17 cellular contexts compared by ENCODE assay signal in the genomic region with DNA sequence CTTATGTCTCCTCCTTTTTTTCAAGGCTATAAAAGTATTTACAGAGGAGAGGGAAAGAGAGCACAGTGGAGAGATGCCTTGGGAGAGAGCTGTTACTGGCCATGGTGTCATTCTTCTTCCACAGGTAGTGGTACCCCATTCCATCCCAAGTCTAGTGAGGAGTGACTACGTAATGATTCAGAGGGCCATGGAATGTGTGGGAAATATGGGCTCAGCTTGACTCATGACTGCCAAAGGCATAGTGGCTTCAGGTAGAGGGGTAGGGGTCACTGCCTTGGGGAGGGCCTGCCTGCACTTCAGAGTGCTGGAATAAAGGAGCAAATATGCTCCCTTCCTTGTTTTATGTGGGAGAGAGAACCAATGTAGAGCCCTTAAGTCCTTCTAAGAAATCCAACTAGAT.
"Had no signal": no experiment of that assay in that cellular context is flagged by ENCODE, and none has a peak within 500 bp of the region (broad histone marks: within the 10 kb centered on the region; RNA-seq: fewer than 3 reads in every experiment).

No MANE protein-coding gene starts in this region.

- H3K4me1 Mint-ChIP-seq: activated B cell treated with CpG ODN at 0.5 μM for 24 hours; stimulated activated naive CD8-positive, alpha-beta T cell treated with anti-CD3 and anti-CD28 coated beads, Interleukin-15, amount 100 ng/mL, for 72 hours had no signal

- H3K4me3 ChIP-seq: cardiac muscle cell, dorsolateral prefrontal cortex, psoas muscle, upper lobe of right lung had no signal

- DNase-seq: activated B cell treated with CpG ODN at 0.5 μM for 24 hours; activated CD4-positive, alpha-beta T cell treated with anti-CD3 and anti-CD28 coated beads for 48 hours; activated CD8-positive, alpha-beta T cell treated with anti-CD3 and anti-CD28 coated beads for 36 hours; activated effector memory CD4-positive, alpha-beta T cell treated with Interleukin-2 at 50 U/mL for 16 hours; activated naive CD4-positive, alpha-beta T cell treated with anti-CD3 and anti-CD28 coated beads, Interleukin-2, amount 50 U/mL, for 16 hours; activated T-cell treated with anti-CD3 and anti-CD28 coated beads, Interleukin-2, amount 50 U/mL, for 4 hours; dorsolateral prefrontal cortex; endodermal cell; hippocampal formation; kidney glomerular epithelial cell; psoas muscle; stimulated activated CD4-positive, alpha-beta T cell treated with anti-CD3 and anti-CD28 coated beads, Interleukin-1b, Interleukin-23, amount 100 ng/mL, for 48 hours; stimulated activated naive CD8-positive, alpha-beta T cell treated with anti-CD3 and anti-CD28 coated beads, Interleukin-15, amount 100 ng/mL, for 72 hours; upper lobe of right lung had no signal

- ATAC-seq: activated CD8-positive, alpha-beta T cell treated with anti-CD3 and anti-CD28 coated beads for 36 hours; activated T-cell treated with anti-CD3 and anti-CD28 coated beads, Interleukin-2, amount 50 U/mL, for 4 hours; esophagus mucosa; psoas muscle; stimulated activated naive CD8-positive, alpha-beta T cell treated with anti-CD3 and anti-CD28 coated beads, Interleukin-15, amount 100 ng/mL, for 72 hours; upper lobe of right lung had no signal

- H3K36me3 ChIP-seq: cardiac muscle cell, upper lobe of right lung had no signal

- H3K27ac Mint-ChIP-seq: activated B cell treated with CpG ODN at 0.5 μM for 24 hours; activated CD8-positive, alpha-beta T cell treated with anti-CD3 and anti-CD28 coated beads for 36 hours; endodermal cell; stimulated activated naive CD8-positive, alpha-beta T cell treated with anti-CD3 and anti-CD28 coated beads, Interleukin-15, amount 100 ng/mL, for 72 hours had no signal

- H3K9me3 Mint-ChIP-seq: endodermal cell had no signal

- H3K4me1 ChIP-seq: upper lobe of right lung had no signal

- H3K27ac ChIP-seq: cardiac muscle cell, dorsolateral prefrontal cortex, psoas muscle, upper lobe of right lung had no signal

- FAIRE-seq: TTC549 had no signal

- H3K4me3 Mint-ChIP-seq: activated B cell treated with CpG ODN at 0.5 μM for 24 hours; activated CD8-positive, alpha-beta T cell treated with anti-CD3 and anti-CD28 coated beads for 36 hours; activated T-cell treated with anti-CD3 and anti-CD28 coated beads, Interleukin-2, amount 50 U/mL, for 4 hours; endodermal cell; stimulated activated naive CD8-positive, alpha-beta T cell treated with anti-CD3 and anti-CD28 coated beads, Interleukin-15, amount 100 ng/mL, for 72 hours had no signal

- H3K27me3 ChIP-seq: cardiac muscle cell, upper lobe of right lung had no signal
